ENCODE assay signal across 29 cellular contexts in the genomic region with DNA sequence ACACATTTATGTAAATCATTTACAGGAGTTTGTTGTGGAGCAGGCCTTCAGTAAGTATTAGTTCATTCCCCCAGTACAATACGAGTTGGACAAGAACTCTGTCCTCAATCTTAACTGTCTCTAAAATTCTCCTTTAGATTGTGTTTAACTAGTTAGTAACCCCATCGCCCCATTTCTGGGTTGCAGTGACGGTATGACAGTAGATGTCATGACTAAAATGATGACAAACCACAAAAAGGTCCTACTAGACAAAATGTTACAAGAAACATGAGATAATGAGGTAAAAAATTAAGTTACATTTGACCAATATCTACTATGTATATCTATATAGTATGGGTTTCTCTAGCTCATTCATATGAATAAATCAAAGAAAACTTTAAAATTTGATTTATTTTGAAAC.
"Had no signal": no experiment of that assay in that cellular context is flagged by ENCODE, and none has a peak within 500 bp of the region (broad histone marks: within the 10 kb centered on the region; RNA-seq: fewer than 3 reads in every experiment).

No MANE protein-coding gene starts in this region.

- H3K27ac Mint-ChIP-seq: endodermal cell, mesothelial cell of epicardium, naive B cell, nephron progenitor cell, progenitor cell of endocrine pancreas, type B pancreatic cell had no signal

- ATAC-seq: foreskin keratinocyte; heart right ventricle; left cardiac atrium; left lung; mucosa of descending colon; sciatic nerve; stimulated activated naive CD8-positive, alpha-beta T cell treated with anti-CD3 and anti-CD28 coated beads, Interleukin-15, Interleukin-2, amounts not matched to agents 100 U/mL and 50 U/mL, for 24 hours had no signal

- DNase-seq: cerebellar nuclear complex; cortex of kidney; effector CD4-positive, alpha-beta T cell; endodermal cell; foreskin keratinocyte; glutamatergic neuron; heart right ventricle; hippocampal formation; left cardiac atrium; left lung; mesenchymal stem cell; mucosa of descending colon; naive B cell; nephron progenitor cell; stimulated activated CD4-positive, alpha-beta T cell treated with anti-CD3 and anti-CD28 coated beads, Interleukin-12 subunit alpha, Interleukin-12 subunit beta, amount 100 ng/mL, for 4 hours; stimulated activated CD4-positive, alpha-beta T cell treated with anti-CD3 and anti-CD28 coated beads, Interleukin-1b, Interleukin-23, amount 100 ng/mL, for 48 hours; stimulated activated CD4-positive, alpha-beta T cell treated with anti-CD3 and anti-CD28 coated beads, Interleukin-4, amount 100 ng/mL, for 1 hour; stimulated activated CD8-positive, alpha-beta memory T cell treated with anti-CD3 and anti-CD28 coated beads, Interleukin-4, amount 100 ng/mL, for 48 hours; stimulated activated naive CD8-positive, alpha-beta T cell treated with anti-CD3 and anti-CD28 coated beads, Interleukin-15, Interleukin-2, amounts not matched to agents 100 U/mL and 50 U/mL, for 24 hours; substantia nigra; testis; tibial artery had no signal

- H3K27me3 Mint-ChIP-seq: naive B cell, progenitor cell of endocrine pancreas, type B pancreatic cell had no signal

- H3K4me3 Mint-ChIP-seq: endodermal cell, mesothelial cell of epicardium, naive B cell, nephron progenitor cell, type B pancreatic cell had no signal

- H3K4me3 ChIP-seq: esophagus muscularis mucosa, heart right ventricle, left lung, mucosa of descending colon, right atrium auricular region, smooth muscle cell, testis, tibial artery had no signal

- H3K9me3 Mint-ChIP-seq: naive B cell had no signal

- H3K4me1 Mint-ChIP-seq: endodermal cell, mesothelial cell of epicardium, naive B cell, nephron progenitor cell had no signal
